ENCODE assay signal across 1 cellular context in genomic region chrX:274904-275475, GRCh38.
A peak's percentile ranks its signal among the peaks of the same experiment; 100 is the strongest.
TF ChIP-seq lines count a peak whose summit lies in the region.

No MANE protein-coding gene starts in this region.

TF ChIP-seq in HepG2, 621 proteins besides CTCF, POLR2A, EP300 and RAD21 (continued from another document and continues in another):
- TF ChIP-seq PPARG (CRISPR knock-in tag; conservative IDR thresholded peaks at IDR 0.05), result peak; percentile 93
- TF ChIP-seq ZNF552 (CRISPR knock-in tag; IDR thresholded peaks at IDR 0.05; ENCODE audit: borderline replicate concordance), result no peak
- peak; percentile 68; the same call in 1 of the 2 replicates for TF ChIP-seq TFE3 (CRISPR knock-in tag; IDR thresholded peaks at IDR 0.05)
- TF ChIP-seq SALL1 (CRISPR knock-in tag; IDR thresholded peaks at IDR 0.05), result peak; percentile 50; the same call in 1 of the 2 replicates
- TF ChIP-seq NFYB (CRISPR knock-in tag; IDR thresholded peaks at IDR 0.05), result no peak
- TF ChIP-seq ZNF574 (CRISPR knock-in tag; IDR thresholded peaks at IDR 0.05), result 0 out of 2 replicates have a peak, but pooled peaks have one; percentile 35
- TF ChIP-seq HDAC1 (CRISPR knock-in tag; IDR thresholded peaks at IDR 0.05), result peak; percentile 74
- 0 out of 2 replicates have a peak, but pooled peaks have one; percentile 21 for TF ChIP-seq SOX5 (CRISPR knock-in tag; IDR thresholded peaks at IDR 0.05; ENCODE audit: borderline replicate concordance)
- peak; percentile 92 for TF ChIP-seq SP5 (CRISPR knock-in tag; IDR thresholded peaks at IDR 0.05; ENCODE audit: borderline replicate concordance, low read depth)
- TF ChIP-seq POLR2AphosphoS5 (IDR thresholded peaks at IDR 0.05; ENCODE audit: low read depth, low read length), result no peak; the same call in 1 of the 2 replicates
- peak; percentile 93; the same call in 1 of the 2 replicates for TF ChIP-seq PCBP1 (IDR thresholded peaks at IDR 0.05; ENCODE audit: borderline replicate concordance, low read depth, low read length)
- TF ChIP-seq NFYC (CRISPR knock-in tag; IDR thresholded peaks at IDR 0.05), result no peak
- TF ChIP-seq ZNF609 (CRISPR knock-in tag; IDR thresholded peaks at IDR 0.05; ENCODE audit: borderline replicate concordance), result peak; percentile 44; the same call in 1 of the 2 replicates
- TF ChIP-seq MXI1 (IDR thresholded peaks at IDR 0.05; ENCODE audit: borderline replicate concordance, low read depth, low read length), result peak; percentile 24; the same call in 1 of the 3 replicates
- no peak for TF ChIP-seq TEAD2 (CRISPR knock-in tag; IDR thresholded peaks at IDR 0.05)
- TF ChIP-seq U2AF1 (optimal IDR thresholded peaks at IDR 0.05; ENCODE audit: low read depth, low read length), result no peak
- peak; percentile 79 for TF ChIP-seq PAXIP1 (CRISPR knock-in tag; conservative IDR thresholded peaks at IDR 0.05)
- TF ChIP-seq HNF4G (IDR thresholded peaks at IDR 0.05; ENCODE audit: borderline replicate concordance, low read depth, low read length), result no peak
- TF ChIP-seq HNF4G (CRISPR knock-in tag; IDR thresholded peaks at IDR 0.05; ENCODE audit: borderline replicate concordance, low read depth), result peak; percentile 36; the same call in 1 of the 2 replicates
- TF ChIP-seq ADNP (CRISPR knock-in tag; IDR thresholded peaks at IDR 0.05), result no peak
- TF ChIP-seq CSRNP1 (CRISPR knock-in tag; IDR thresholded peaks at IDR 0.05), result no peak
- TF ChIP-seq POGK (CRISPR knock-in tag; conservative IDR thresholded peaks at IDR 0.05), result peak; percentile 51; the same call in 1 of the 2 replicates
- peak; percentile 39; the same call in 1 of the 2 replicates for TF ChIP-seq MIER3 (CRISPR knock-in tag; IDR thresholded peaks at IDR 0.05; ENCODE audit: borderline replicate concordance)
- TF ChIP-seq ZBTB33 (CRISPR knock-in tag; IDR thresholded peaks at IDR 0.05), result no peak
- TF ChIP-seq SMAD1 (CRISPR knock-in tag; IDR thresholded peaks at IDR 0.05; ENCODE audit: borderline replicate concordance, low read depth), result no peak
- TF ChIP-seq SAP130 (CRISPR knock-in tag; IDR thresholded peaks at IDR 0.05; ENCODE audit: low read depth), result peak; percentile 80
- TF ChIP-seq ZFX (CRISPR knock-in tag; IDR thresholded peaks at IDR 0.05; ENCODE audit: low read depth), result peak; percentile 66
- TF ChIP-seq ELF4 (CRISPR knock-in tag; IDR thresholded peaks at IDR 0.05; ENCODE audit: borderline replicate concordance), result no peak
- 0 out of 2 replicates have a peak, but pooled peaks have one; percentile 32 for TF ChIP-seq THAP11 (CRISPR knock-in tag; IDR thresholded peaks at IDR 0.05)
- TF ChIP-seq HDAC2 (CRISPR knock-in tag; IDR thresholded peaks at IDR 0.05), result peak; percentile 65
- peak; percentile 62 for TF ChIP-seq NR2F6 (IDR thresholded peaks at IDR 0.05)
- TF ChIP-seq NR2F6 (CRISPR knock-in tag; IDR thresholded peaks at IDR 0.05), result peak; percentile 89; the same call in 1 of the 2 replicates
- peak; percentile 84 for TF ChIP-seq SKIL (CRISPR knock-in tag; IDR thresholded peaks at IDR 0.05; ENCODE audit: borderline replicate concordance)
